ENCODE assay signal across 8 cellular contexts in genomic region chr4:40307627-40308497, GRCh38.
DNase-seq lines count a peak whose midpoint lies in the region; ATAC-seq lines count a peak whose summit lies in the region.

No MANE protein-coding gene starts in this region.

- peak; percentile 54 for DNase-seq in T-helper 2 cell treated with Interferon-gamma antibody and Interleukin-4, amounts not matched to agents 5 μg/mL and 100 μg/mL, for 36 hours (ENCODE audit: low spot score)
- peak; percentile 63 for DNase-seq in globus pallidus (ENCODE audit: low spot score)
- DNase-seq in stimulated activated CD8-positive, alpha-beta memory T cell treated with anti-CD3 and anti-CD28 coated beads, Interleukin-7, amount 100 ng/mL, for 4 hours (ENCODE audit: low read depth in 2 of 2): peak; percentile 62 to 63
- DNase-seq in AML-193 (lab: John Stamatoyannopoulos, UW): no peak
- no peak for DNase-seq in hypothalamus (lab: John Stamatoyannopoulos, UW)
- no peak for DNase-seq in NCI-H1694 (lab: John Stamatoyannopoulos, UW)
- DNase-seq in SKM-1 (lab: John Stamatoyannopoulos, UW; ENCODE audit: unreplicated experiment): no peak

- peaks cover 9% of the 10 kb centered on the region for H3K9me3 Mint-ChIP-seq in T-helper 2 cell treated with Interferon-gamma antibody and Interleukin-4, amounts not matched to agents 5 μg/mL and 100 μg/mL, for 36 hours

- no peaks in the 10 kb centered on the region for H3K27me3 Mint-ChIP-seq in T-helper 2 cell treated with Interferon-gamma antibody and Interleukin-4, amounts not matched to agents 5 μg/mL and 100 μg/mL, for 36 hours (ENCODE audit: low read depth)

- peaks cover 12% of the 10 kb centered on the region for H3K36me3 Mint-ChIP-seq in T-helper 2 cell treated with Interferon-gamma antibody and Interleukin-4, amounts not matched to agents 5 μg/mL and 100 μg/mL, for 36 hours (ENCODE audit: low read depth)

- peaks cover 72% of the 10 kb centered on the region for H3K4me1 Mint-ChIP-seq in T-helper 2 cell treated with Interferon-gamma antibody and Interleukin-4, amounts not matched to agents 5 μg/mL and 100 μg/mL, for 36 hours (ENCODE audit: low read depth)

- peak overlapping the region; percentile 98 for H3K27ac Mint-ChIP-seq in T-helper 2 cell treated with Interferon-gamma antibody and Interleukin-4, amounts not matched to agents 5 μg/mL and 100 μg/mL, for 36 hours

- ATAC-seq in GM21529 (IDR thresholded peaks at IDR 0.05; ENCODE audit: unreplicated experiment): peak; percentile 27

- H3K4me3 Mint-ChIP-seq in T-helper 2 cell treated with Interferon-gamma antibody and Interleukin-4, amounts not matched to agents 5 μg/mL and 100 μg/mL, for 36 hours: peak overlapping the region; percentile 82

Comparison
In these comparisons a context has a peak if more than half of its experiments do, and no peak if none do; other contexts are left out.
1. DNase-seq: peak in T-helper 2 cell treated with Interferon-gamma antibody and Interleukin-4, amounts not matched to agents 5 μg/mL and 100 μg/mL, for 36 hours (single experiment), globus pallidus (single experiment) and stimulated activated CD8-positive, alpha-beta memory T cell treated with anti-CD3 and anti-CD28 coated beads, Interleukin-7, amount 100 ng/mL, for 4 hours (2 of 2); none in AML-193 (0 of 2), hypothalamus (0 of 51), NCI-H1694 (single experiment) and SKM-1 (single experiment).